29 cellular contexts compared by ENCODE assay signal in the genomic region with DNA sequence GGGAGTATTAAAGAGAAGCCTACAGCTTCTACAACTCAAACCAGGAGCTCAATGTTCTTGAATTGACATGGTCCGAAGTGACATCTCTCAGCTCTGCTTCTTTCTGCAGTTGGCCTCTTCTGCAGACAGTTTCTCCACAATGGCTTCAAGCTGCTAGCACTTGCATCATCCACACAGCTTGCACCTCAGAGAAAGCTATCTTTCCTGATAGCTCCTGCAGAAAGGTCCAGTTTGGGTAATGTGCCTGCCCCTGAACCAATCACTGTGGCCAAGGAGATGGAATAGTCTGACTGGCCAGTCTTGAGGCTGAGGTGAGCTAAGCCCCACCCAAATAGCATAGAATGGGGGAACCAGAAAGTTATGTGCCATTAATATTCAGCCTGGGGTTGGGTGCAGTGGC.
"Had no signal": no experiment of that assay in that cellular context is flagged by ENCODE, and none has a peak within 500 bp of the region (broad histone marks: within the 10 kb centered on the region; RNA-seq: fewer than 3 reads in every experiment).

No MANE protein-coding gene starts in this region.

- H3K27me3 ChIP-seq: brain microvascular endothelial cell, SJSA1 had no signal

- H3K4me1 Mint-ChIP-seq: activated B cell treated with CpG ODN at 0.5 μM for 24 hours; activated naive CD4-positive, alpha-beta T cell treated with anti-CD3 and anti-CD28 coated beads, Interleukin-2, amount 10 ng/mL, durations not matched to agents 7 days and 5 days; activated naive CD8-positive, alpha-beta T cell treated with anti-CD3 and anti-CD28 coated beads for 36 hours had no signal

- H3K36me3 ChIP-seq: brain microvascular endothelial cell, SJSA1 had no signal

- H3K9ac ChIP-seq: SK-N-SH had no signal

- ATAC-seq: Panc1 had no signal

- H3K9me3 Mint-ChIP-seq: activated B cell treated with CpG ODN at 0.5 μM for 24 hours; activated CD4-positive, alpha-beta memory T cell treated with anti-CD3 and anti-CD28 coated beads for 36 hours; activated naive CD4-positive, alpha-beta T cell treated with anti-CD3 and anti-CD28 coated beads, Interleukin-2, amount 10 ng/mL, durations not matched to agents 7 days and 5 days; activated naive CD8-positive, alpha-beta T cell treated with anti-CD3 and anti-CD28 coated beads for 36 hours; T-helper 1 cell treated with Interleukin-12 subunit alpha and Interleukin-12 subunit beta and Interleukin-4 antibody, amounts not matched to agents 30 μg/mL and 1 μg/mL, for 36 hours; T-helper 2 cell treated with Interferon-gamma antibody and Interleukin-4, amounts not matched to agents 5 μg/mL and 100 μg/mL, for 36 hours had no signal

- DNase-seq: activated B cell treated with CpG ODN at 0.5 μM for 24 hours; activated CD4-positive, alpha-beta memory T cell treated with anti-CD3 and anti-CD28 coated beads for 36 hours; activated CD4-positive, alpha-beta T cell treated with anti-CD3 and anti-CD28 coated beads for 4 hours; activated CD4-positive, alpha-beta T cell treated with anti-CD3 and anti-CD28 coated beads, Interleukin-2, amount 50 U/mL, for 1 hour; activated CD4-positive, CD25-positive, alpha-beta regulatory T cell treated with anti-CD3 and anti-CD28 coated beads, Interleukin-2, amount 50 U/mL, for 72 hours; activated CD8-positive, alpha-beta memory T cell treated with anti-CD3 and anti-CD28 coated beads, Interleukin-2, amount 50 U/mL, for 4 hours; activated effector memory CD4-positive, alpha-beta T cell treated with Interleukin-2 at 50 U/mL for 16 hours; activated naive CD4-positive, alpha-beta T cell treated with anti-CD3 and anti-CD28 coated beads, Interleukin-2, amount 10 ng/mL, durations not matched to agents 7 days and 5 days; activated naive CD8-positive, alpha-beta T cell treated with anti-CD3 and anti-CD28 coated beads for 36 hours; activated T-cell treated with anti-CD3 and anti-CD28 coated beads for 4 hours; activated T-cell treated with anti-CD3 and anti-CD28 coated beads, Interleukin-2, amount 50 U/mL, for 48 hours; amniotic stem cell; aorta; brain microvascular endothelial cell; central memory CD4-positive, alpha-beta T cell; NCI-H1092 treated with DMSO at 0.1 percent for 48 hours; NCI-H1417; NCI-H146; NCI-H187; NCI-H2029 treated with DMSO at 0.1 percent for 48 hours; NCI-H2171 treated with DMSO at 0.1 percent for 48 hours; NCI-H345; NCI-H524 treated with DMSO at 0.1 percent for 48 hours; SHP77; SK-N-SH had no signal

- H3K4me3 ChIP-seq: SJSA1 had no signal

- H3K36me3 Mint-ChIP-seq: activated CD4-positive, alpha-beta memory T cell treated with anti-CD3 and anti-CD28 coated beads for 36 hours; activated naive CD4-positive, alpha-beta T cell treated with anti-CD3 and anti-CD28 coated beads, Interleukin-2, amount 10 ng/mL, durations not matched to agents 7 days and 5 days; activated naive CD8-positive, alpha-beta T cell treated with anti-CD3 and anti-CD28 coated beads for 36 hours had no signal

- H3K4me2 ChIP-seq: SK-N-SH had no signal

- H3K27ac ChIP-seq: brain microvascular endothelial cell, SJSA1 had no signal

- H3K27me3 Mint-ChIP-seq: activated naive CD8-positive, alpha-beta T cell treated with anti-CD3 and anti-CD28 coated beads for 36 hours had no signal

- H3K27ac Mint-ChIP-seq: activated B cell treated with CpG ODN at 0.5 μM for 24 hours; activated CD4-positive, alpha-beta memory T cell treated with anti-CD3 and anti-CD28 coated beads for 36 hours; activated naive CD4-positive, alpha-beta T cell treated with anti-CD3 and anti-CD28 coated beads, Interleukin-2, amount 10 ng/mL, durations not matched to agents 7 days and 5 days; activated naive CD8-positive, alpha-beta T cell treated with anti-CD3 and anti-CD28 coated beads for 36 hours; T-helper 1 cell treated with Interleukin-12 subunit alpha and Interleukin-12 subunit beta and Interleukin-4 antibody, amounts not matched to agents 30 μg/mL and 1 μg/mL, for 36 hours; T-helper 2 cell treated with Interferon-gamma antibody and Interleukin-4, amounts not matched to agents 5 μg/mL and 100 μg/mL, for 36 hours had no signal

- H3K4me3 Mint-ChIP-seq: activated B cell treated with CpG ODN at 0.5 μM for 24 hours; activated CD4-positive, alpha-beta memory T cell treated with anti-CD3 and anti-CD28 coated beads for 36 hours; activated naive CD4-positive, alpha-beta T cell treated with anti-CD3 and anti-CD28 coated beads, Interleukin-2, amount 10 ng/mL, durations not matched to agents 7 days and 5 days; activated naive CD8-positive, alpha-beta T cell treated with anti-CD3 and anti-CD28 coated beads for 36 hours; T-helper 1 cell treated with Interleukin-12 subunit alpha and Interleukin-12 subunit beta and Interleukin-4 antibody, amounts not matched to agents 30 μg/mL and 1 μg/mL, for 36 hours; T-helper 2 cell treated with Interferon-gamma antibody and Interleukin-4, amounts not matched to agents 5 μg/mL and 100 μg/mL, for 36 hours had no signal
